Comparison of ENCODE assay signal across 17 cellular contexts in the genomic region with DNA sequence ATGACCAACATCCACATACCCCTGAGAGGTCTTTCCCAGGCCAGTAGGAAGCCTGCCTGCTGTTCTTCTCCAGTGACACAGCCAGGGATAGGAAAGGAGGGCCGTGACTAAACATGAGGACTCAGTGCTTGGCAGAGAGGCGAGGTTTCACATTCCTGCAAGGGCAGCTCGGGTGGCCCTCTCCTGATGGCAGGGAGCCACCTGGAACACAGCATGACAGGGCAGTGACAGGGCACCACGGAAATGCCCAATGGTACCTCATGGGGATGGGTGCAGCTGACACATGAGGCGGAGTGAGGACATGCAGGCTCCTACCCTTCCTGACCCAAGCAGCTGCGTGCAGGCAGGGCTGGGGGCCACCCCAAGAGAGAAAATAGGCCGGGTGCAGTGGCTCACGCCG. TPM values are rescaled to one million over a fixed set of nuclear protein-coding genes. Genes with fewer than 3 reads are reported as not detected.
DNase-seq lines count a peak whose midpoint lies in the region; ATAC-seq and TF ChIP-seq lines count a peak whose summit lies in the region.
"Had no signal": no experiment of that assay in that cellular context is flagged by ENCODE, and none has a peak within 500 bp of the region (broad histone marks: within the 10 kb centered on the region; RNA-seq: fewer than 3 reads in every experiment).

No MANE protein-coding gene starts in this region.

- no peak overlapping the region for H3K27ac ChIP-seq in RWPE2 (ENCODE audit: poor library complexity, severe bottlenecking)
- peak overlapping the region in 4 of 10 donors; percentile 29 to 51 (median 46) for H3K27ac ChIP-seq in heart right ventricle
- peak overlapping the region; percentile 75 for H3K27ac ChIP-seq in psoas muscle
- H3K27ac ChIP-seq in testis = no peak overlapping the region

- 40 to 41% methylated on average over 9 of the region's 9 CpGs for WGBS in heart right ventricle, 2 donors
- WGBS in psoas muscle, 3 donors = 20 to 32% (median 24%) methylated on average over 9 of the region's 9 CpGs
- WGBS in testis, 2 donors = 69 to 79% methylated on average over 9 of the region's 9 CpGs

- no peaks in the 10 kb centered on the region for H3K4me1 ChIP-seq in RWPE2 (ENCODE audit: insufficient read depth, poor library complexity, severe bottlenecking)
- peaks cover 0 to 7% (median 0%) of the 10 kb centered on the region in 9 donors for H3K4me1 ChIP-seq in heart right ventricle
- H3K4me1 ChIP-seq in psoas muscle = peaks cover 26% of the 10 kb centered on the region
- no peaks in the 10 kb centered on the region for H3K4me1 ChIP-seq in testis

- H3K36me3 ChIP-seq in RWPE2 (ENCODE audit: low read depth) (no peaks in the 10 kb centered on the region), heart right ventricle (no peaks in the 10 kb centered on the region), psoas muscle (ENCODE audit: insufficient read depth in 1 of 2, low read depth in 1 of 2) (no peaks in the 10 kb centered on the region), testis (ENCODE audit: low read depth, missing control alignments) (no peaks in the 10 kb centered on the region)

- DNase-seq in H4 (ENCODE audit: low spot score) (peak; percentile 49), RWPE2 (ENCODE audit: low spot score) (no peak), heart right ventricle (peak; percentile 73 to 85), psoas muscle (peak; percentile 88 to 96), testis (no peak)
- DNase-seq in stimulated activated CD8-positive, alpha-beta memory T cell treated with anti-CD3 and anti-CD28 coated beads, Interleukin-4, amount 100 ng/mL, for 48 hours = no peak
- DNase-seq: activated CD4-positive, alpha-beta T cell treated with anti-CD3 and anti-CD28 coated beads, Interleukin-2, amount 50 U/mL, for 48 hours; activated T-cell treated with anti-CD3 and anti-CD28 coated beads, Interleukin-2, amount 50 U/mL, for 48 hours; DMS 273 treated with DMSO at 0.1 percent for 48 hours; NCI-H1436 treated with DMSO at 0.1 percent for 48 hours; stimulated activated CD4-positive, alpha-beta T cell treated with anti-CD3 and anti-CD28 coated beads, Interleukin-12 subunit alpha, Interleukin-12 subunit beta, amount 100 ng/mL, for 4 hours had no signal

- TF ChIP-seq POLR2A in testis (IDR thresholded peaks at IDR 0.05) = no peak

- intact Hi-C loops in heart right ventricle (cut with DNase I) (loop anchor here in 1 of 10 donors (5.0 kb wide), 1 partner anchor 42 kb away; no protein-coding TSS in a partner anchor), psoas muscle (cut with DNase I) (loop anchor here in 1 of 2 donors (1.0 kb wide), 1 partner anchor 36 kb away; no protein-coding TSS in a partner anchor), testis (cut with DNase I; ENCODE audit: low total_unique reads) (no loop called here)

- no peaks in the 10 kb centered on the region for H3K9me3 ChIP-seq in RWPE2 (ENCODE audit: severe bottlenecking)
- H3K9me3 ChIP-seq in heart right ventricle = peaks cover 0 to 14% (median 0%) of the 10 kb centered on the region in 11 donors
- H3K9me3 ChIP-seq in psoas muscle = peaks cover 3% of the 10 kb centered on the region
- H3K9me3 ChIP-seq in testis = no peaks in the 10 kb centered on the region

- ATAC-seq in RWPE2 (ENCODE audit: low read depth) (peak; percentile 67), heart right ventricle (peak; percentile 88 to 99 (median 97)), psoas muscle (peak; percentile 95 to 99 (median 98)), HG03520 (IDR thresholded peaks at IDR 0.05; ENCODE audit: unreplicated experiment) (no peak), GM18907 (IDR thresholded peaks at IDR 0.05; ENCODE audit: unreplicated experiment) (no peak)

- no peaks in the 10 kb centered on the region for H3K27me3 ChIP-seq in RWPE2 (ENCODE audit: insufficient read depth, poor library complexity, severe bottlenecking)
- peaks cover 0 to 22% (median 5%) of the 10 kb centered on the region in 7 donors for H3K27me3 ChIP-seq in heart right ventricle
- H3K27me3 ChIP-seq in psoas muscle (ENCODE audit: insufficient read depth in 3 of 3, low read length in 2 of 3) = no peaks in the 10 kb centered on the region
- no peaks in the 10 kb centered on the region for H3K27me3 ChIP-seq in testis

- TF ChIP-seq CTCF in RWPE2 (IDR thresholded peaks at IDR 0.05; ENCODE audit: poor library complexity, severe bottlenecking) (no peak), heart right ventricle (IDR thresholded peaks at IDR 0.05) (no peak), psoas muscle (IDR thresholded peaks at IDR 0.05) (no peak), testis (IDR thresholded peaks at IDR 0.05) (no peak)

- H3K4me3 ChIP-seq in RWPE2 (ENCODE audit: severe bottlenecking) = no peak overlapping the region
- no peak overlapping the region for H3K4me3 ChIP-seq in heart right ventricle
- no peak overlapping the region for H3K4me3 ChIP-seq in psoas muscle
- no peak overlapping the region for H3K4me3 ChIP-seq in testis

RNA-seq across cellular contexts. Expression of a gene that starts 7.4 kb away (rescaled TPM):
- not detected in 2 replicates for total RNA-seq in H4 (2014; rRNA removed; shearing (Covaris generic))
- total RNA-seq in heart right ventricle = not detected
- under 1 TPM in 1 of 2 donors, not detected in 1; 0.10 TPM for polyA plus RNA-seq in heart right ventricle
- under 1 TPM in 1 of 4 donors, not detected in 3; 0.78 TPM for total RNA-seq in psoas muscle
- polyA plus RNA-seq in psoas muscle = under 1 TPM in 2 of 3 donors, not detected in 1; 0.03 to 0.06 TPM
- 1 to 10 TPM in 1 of 2 donors, under 1 TPM in 1; 0.43 to 2.1 TPM for total RNA-seq in testis
- 0.24 TPM for polyA plus RNA-seq in testis (ENCODE audit: insufficient read depth, low read depth, low replicate concordance)
- total RNA-seq: cerebellum, glomerular endothelial cell, NCI-H460 had no signal

RNA-seq across cellular contexts. Expression of a gene that starts 27.9 kb away (rescaled TPM):
- not detected in 2 replicates for total RNA-seq in H4 (2014; rRNA removed; shearing (Covaris generic))
- total RNA-seq in heart right ventricle (not detected), psoas muscle (1 to 10 TPM in 1 of 4 donors, under 1 TPM in 1, not detected in 2; 0.86 to 4.8 TPM), testis (under 1 TPM; 0.37 to 0.63 TPM)
- polyA plus RNA-seq in heart right ventricle (not detected), psoas muscle (under 1 TPM; 0.08 to 0.14 (median 0.11) TPM), testis (ENCODE audit: insufficient read depth, low read depth, low replicate concordance) (2.0 TPM)
- total RNA-seq: cerebellum, glomerular endothelial cell, NCI-H460, omental fat pad had no signal

RNA-seq across cellular contexts. Expression of a gene that starts 53.3 kb away (rescaled TPM):
- total RNA-seq in H4 (2014; rRNA removed; shearing (Covaris generic)) = 0.04 TPM in 1 of 2 replicates, not detected in the other
- total RNA-seq in heart right ventricle (under 1 TPM in 6 of 10 donors, not detected in 4; 0.12 to 0.26 (median 0.16) TPM), psoas muscle (under 1 TPM in 1 of 4 donors, not detected in 3; 0.52 TPM), testis (1 to 10 TPM; 6.8 to 7.5 TPM)
- polyA plus RNA-seq in heart right ventricle (under 1 TPM in 1 of 2 donors, not detected in 1; 0.03 TPM), psoas muscle (not detected), testis (ENCODE audit: insufficient read depth, low read depth, low replicate concordance) (3.6 TPM)
- total RNA-seq: glomerular endothelial cell, NCI-H460 had no signal

RNA-seq across cellular contexts. Expression of a gene that starts 56.2 kb away (rescaled TPM):
- 13.8 and 20.0 TPM in 2 replicates for total RNA-seq in H4 (2014; rRNA removed; shearing (Covaris generic))
- total RNA-seq in heart right ventricle (1 to 10 TPM; 5.2 to 8.7 (median 6.2) TPM), psoas muscle (1 to 10 TPM; 4.1 to 6.8 (median 5.8) TPM), testis (1 to 10 TPM; 5.2 to 6.4 TPM)
- polyA plus RNA-seq in heart right ventricle (1 to 10 TPM; 1.5 to 4.3 TPM), psoas muscle (1 to 10 TPM; 2.6 to 7.8 (median 2.7) TPM), testis (ENCODE audit: insufficient read depth, low read depth, low replicate concordance) (9.1 TPM)

Comparison
In these comparisons a context has a peak if more than half of its experiments do, and no peak if none do; other contexts are left out.
1. DNase-seq: peak in H4 (single experiment), heart right ventricle (2 of 2) and psoas muscle (2 of 2); none in RWPE2 (single experiment), stimulated activated CD8-positive, alpha-beta memory T cell treated with anti-CD3 and anti-CD28 coated beads, Interleukin-4, amount 100 ng/mL, for 48 hours (single experiment) and testis (single experiment).
2. ATAC-seq: peak in RWPE2 (single experiment), heart right ventricle (8 of 8) and psoas muscle (4 of 4); none in HG03520 (single experiment) and GM18907 (single experiment).